14 cellular contexts compared by ENCODE assay signal in genomic region chrY:10627116-10627515, GRCh38.
DNase-seq lines count a peak whose midpoint lies in the region; ATAC-seq and TF ChIP-seq lines count a peak whose summit lies in the region.
"Had no signal": no experiment of that assay in that cellular context is flagged by ENCODE, and none has a peak within 500 bp of the region (broad histone marks: within the 10 kb centered on the region; RNA-seq: fewer than 3 reads in every experiment).

No MANE protein-coding gene starts in this region.

- no peak for TF ChIP-seq POLR2A in breast epithelium (IDR thresholded peaks at IDR 0.05)

- no peak overlapping the region for H3K27ac ChIP-seq in breast epithelium
- no peak overlapping the region for H3K27ac ChIP-seq in WERI-Rb-1
- H3K27ac ChIP-seq: 22Rv1, esophagus squamous epithelium had no signal

- POLR2A ChIA-PET in MCF 10A (lab: Yijun Ruan, JAX), result no interaction called here

- H3K9me3 Mint-ChIP-seq in MCF 10A (ENCODE audit: unreplicated experiment), result peaks cover 10% of the 10 kb centered on the region

- no peak overlapping the region for H3K4me3 Mint-ChIP-seq in MCF 10A (ENCODE audit: unreplicated experiment)
- H3K4me3 Mint-ChIP-seq: activated naive CD8-positive, alpha-beta T cell had no signal

- intact Hi-C loops in MCF 10A (cut with micrococcal nuclease), result no loop called here
- intact Hi-C loops in breast epithelium (cut with DNase I; ENCODE audit: low total_unique reads), result no loop called here

- H3K4me1 ChIP-seq in breast epithelium, result no peaks in the 10 kb centered on the region
- H3K4me1 ChIP-seq: esophagus squamous epithelium had no signal

- no peaks in the 10 kb centered on the region for H3K36me3 ChIP-seq in breast epithelium
- no peaks in the 10 kb centered on the region for H3K36me3 ChIP-seq in WERI-Rb-1
- H3K36me3 ChIP-seq: esophagus squamous epithelium had no signal

- no peaks in the 10 kb centered on the region for H3K27me3 ChIP-seq in breast epithelium
- H3K27me3 ChIP-seq in WERI-Rb-1 (ENCODE audit: insufficient read depth, low read depth, severe bottlenecking), result no peaks in the 10 kb centered on the region
- H3K27me3 ChIP-seq: esophagus squamous epithelium had no signal

- CTCF ChIA-PET in MCF 10A (lab: Yijun Ruan, JAX), result no interaction called here

- no peak overlapping the region for H3K4me3 ChIP-seq in breast epithelium
- no peak overlapping the region for H3K4me3 ChIP-seq in astrocyte of the spinal cord (ENCODE audit: low read depth, low read length)
- no peak overlapping the region for H3K4me3 ChIP-seq in WERI-Rb-1 (ENCODE audit: low read depth, low read length)
- H3K4me3 ChIP-seq: esophagus squamous epithelium, smooth muscle cell had no signal

- H3K27ac Mint-ChIP-seq in MCF 10A (ENCODE audit: low read depth, unreplicated experiment), result no peak overlapping the region
- H3K27ac Mint-ChIP-seq: activated naive CD8-positive, alpha-beta T cell had no signal

- ATAC-seq in GM19023 (IDR thresholded peaks at IDR 0.05; ENCODE audit: unreplicated experiment), result no peak

- in situ Hi-C loops in astrocyte of the spinal cord (cut with HindIII; ENCODE audit: low sequenced_read_pairs), result no loop called here

- no peaks in the 10 kb centered on the region for H3K27me3 Mint-ChIP-seq in MCF 10A (ENCODE audit: insufficient read depth, unreplicated experiment)
- H3K27me3 Mint-ChIP-seq: activated naive CD8-positive, alpha-beta T cell had no signal

- H3K9me3 ChIP-seq in breast epithelium (no peaks in the 10 kb centered on the region), WERI-Rb-1 (ENCODE audit: severe bottlenecking) (no peaks in the 10 kb centered on the region)
- H3K9me3 ChIP-seq: esophagus squamous epithelium had no signal

- no peaks in the 10 kb centered on the region for H3K4me1 Mint-ChIP-seq in MCF 10A (ENCODE audit: insufficient read depth, unreplicated experiment)

- H3K36me3 Mint-ChIP-seq in MCF 10A (ENCODE audit: insufficient read depth, unreplicated experiment), result no peaks in the 10 kb centered on the region

- peak; percentile 71 for DNase-seq in MCF 10A (ENCODE audit: unreplicated experiment)
- DNase-seq in breast epithelium (ENCODE audit: low spot score in 2 of 2), result no peak
- DNase-seq in astrocyte of the spinal cord (ENCODE audit: low read depth, low spot score), result peak; percentile 84
- peak; percentile 75 for DNase-seq in glomerular visceral epithelial cell (ENCODE audit: extremely low spot score)
- peak; percentile 82 for DNase-seq in smooth muscle cell of the brain vasculature (ENCODE audit: low read depth, low spot score)
- no peak for DNase-seq in WERI-Rb-1
- DNase-seq in SHP77 (lab: John Stamatoyannopoulos, UW), result no peak
- DNase-seq: activated CD4-positive, alpha-beta T cell treated with anti-CD3 and anti-CD28 coated beads, Interleukin-2, amount 50 U/mL, for 1 hour; esophagus squamous epithelium; NCI-H345 had no signal

- BruUV-seq in MCF 10A (replicated peaks; lab: Mats Ljungman, UMichigan), result no TSS peak

- TF ChIP-seq CTCF in MCF 10A (IDR thresholded peaks at IDR 0.05; ENCODE audit: unreplicated experiment) (no peak), breast epithelium (IDR thresholded peaks at IDR 0.05) (no peak), astrocyte of the spinal cord (IDR thresholded peaks at IDR 0.05; ENCODE audit: low read depth, low read length) (no peak), WERI-Rb-1 (IDR thresholded peaks at IDR 0.05; ENCODE audit: low read depth, low read length) (no peak)

Comparison
In these comparisons a context has a peak if more than half of its experiments do, and no peak if none do; other contexts are left out.
1. DNase-seq: peak in MCF 10A (single experiment), astrocyte of the spinal cord (single experiment), glomerular visceral epithelial cell (single experiment) and smooth muscle cell of the brain vasculature (single experiment); none in breast epithelium (0 of 2), WERI-Rb-1 (single experiment) and SHP77 (0 of 2).